Comparison of ENCODE assay signal across 8 cellular contexts in genomic region chr2:216371756-216372702, GRCh38. TPM values are rescaled to one million over a fixed set of nuclear protein-coding genes. Genes with fewer than 3 reads are reported as not detected.
DNase-seq lines count a peak whose midpoint lies in the region; ATAC-seq and TF ChIP-seq lines count a peak whose summit lies in the region.

TSS of gene MARCHF4 (minus strand) at chr2:216372483. CDS start at chr2:216370260, 2,223 bp downstream.

- no peak for TF ChIP-seq CTCF in AG09319 (IDR thresholded peaks at IDR 0.05; ENCODE audit: low read depth, low read length)
- no peak for TF ChIP-seq CTCF in HFFc6 (IDR thresholded peaks at IDR 0.05)

- DNase-seq in AG09319 (ENCODE audit: extremely low read depth, low read depth) (peak; percentile 65), HFFc6 (peak; percentile 94), fibroblast of peridontal ligament (ENCODE audit: extremely low read depth) (peak; percentile 85), naive B cell (peak; percentile 26)
- peak; percentile 52 for DNase-seq in activated effector memory CD4-positive, alpha-beta T cell treated with Interleukin-2 at 50 U/mL for 16 hours
- DNase-seq in stimulated activated CD8-positive, alpha-beta memory T cell treated with anti-CD3 and anti-CD28 coated beads, Interleukin-7, amount 100 ng/mL, for 4 hours (ENCODE audit: low read depth in 2 of 2) = peak; percentile 12 to 45

- peaks cover 9% of the 10 kb centered on the region for H3K36me3 Mint-ChIP-seq in HFFc6 (ENCODE audit: low read depth)
- H3K36me3 Mint-ChIP-seq in naive B cell = peaks cover 0 to 15% of the 10 kb centered on the region in 2 donors

- H3K4me3 Mint-ChIP-seq in HFFc6 = peak within 1 kb of the TSS; percentile 92
- H3K4me3 Mint-ChIP-seq in naive B cell = peak within 1 kb of the TSS in 4 of 8 donors; percentile 14 to 63 (median 16)

- peak; percentile 46 to 47 for ATAC-seq in naive B cell (ENCODE audit: low read depth in 2 of 2)
- no peak for ATAC-seq in HG02642 (IDR thresholded peaks at IDR 0.05; ENCODE audit: poor library complexity, unreplicated experiment)

- peaks cover 5% of the 10 kb centered on the region for H3K27me3 Mint-ChIP-seq in HFFc6 (ENCODE audit: insufficient read depth)
- H3K27me3 Mint-ChIP-seq in naive B cell = peaks cover 65 to 90% (median 80%) of the 10 kb centered on the region in 3 donors

- H3K27ac Mint-ChIP-seq in HFFc6 (peak within 1 kb of the TSS; percentile 95), naive B cell (no peak within 1 kb of the TSS)

- H3K9me3 Mint-ChIP-seq in HFFc6 (no peaks in the 10 kb centered on the region), naive B cell (peaks cover 0 to 8% (median 4%) of the 10 kb centered on the region in 7 donors)

- peaks cover 81% of the 10 kb centered on the region for H3K4me1 Mint-ChIP-seq in HFFc6 (ENCODE audit: low read depth)
- H3K4me1 Mint-ChIP-seq in naive B cell = peaks cover 8 to 16% (median 14%) of the 10 kb centered on the region in 3 donors

TF ChIP-seq in PFSK-1, 5 proteins besides CTCF, POLR2A, EP300 and RAD21:
- TF ChIP-seq POLR2AphosphoS5 (IDR thresholded peaks at IDR 0.05; ENCODE audit: low read depth, low read length) (no peak), SIN3A (IDR thresholded peaks at IDR 0.05; ENCODE audit: borderline replicate concordance, insufficient read depth, low read length) (peak; percentile 61; the same call in 1 of the 2 replicates), TAF1 (IDR thresholded peaks at IDR 0.05; ENCODE audit: borderline replicate concordance, insufficient read depth, low read length) (no peak), FOXP2 (optimal IDR thresholded peaks at IDR 0.05; ENCODE audit: borderline replicate concordance, extremely low read depth, extremely low read length, insufficient read depth) (peak; percentile 44), REST (IDR thresholded peaks at IDR 0.05; ENCODE audit: insufficient read depth in 1 of 2, low read depth in 2 of 2, low read length in 2 of 2) (peak; percentile 97 to 98)

RNA-seq across cellular contexts. Expression of gene MARCHF4, which starts in this region (rescaled TPM):
- total RNA-seq in HFFc6 (2021; fragmentation: NEBNext Ultra II Directional; extraction: Animal tissue kit (Norgen Biotek cat#: 25700)) = 10 to 100 TPM; 44.9 to 70.3 (median 48.2) TPM
- not detected for polyA plus RNA-seq in PFSK-1 (2012; ENCODE audit: insufficient read length, low read depth)
- polyA plus RNA-seq in naive B cell (ENCODE audit: low read depth in 6 of 6) = not detected

Comparison
In these comparisons a context has a peak if more than half of its experiments do, and no peak if none do; other contexts are left out.
1. Peak in DNase-seq and ATAC-seq in naive B cell; RNA of the gene not detected or under 1 TPM.
2. DNase-seq: peak in every context shown above with its lines; median percentile 94 in HFFc6; 85 in fibroblast of peridontal ligament; 65 in AG09319; 52 in activated effector memory CD4-positive, alpha-beta T cell treated with Interleukin-2 at 50 U/mL for 16 hours; 28 in stimulated activated CD8-positive, alpha-beta memory T cell treated with anti-CD3 and anti-CD28 coated beads, Interleukin-7, amount 100 ng/mL, for 4 hours; 26 in naive B cell.